21 cellular contexts compared by ENCODE assay signal in genomic region chr4:128688025-128688721, GRCh38.
DNase-seq lines count a peak whose midpoint lies in the region; FAIRE-seq and TF ChIP-seq lines count a peak whose summit lies in the region.
"Had no signal": no experiment of that assay in that cellular context is flagged by ENCODE, and none has a peak within 500 bp of the region (broad histone marks: within the 10 kb centered on the region; RNA-seq: fewer than 3 reads in every experiment).

No MANE protein-coding gene starts in this region.

- no peaks in the 10 kb centered on the region for H3K79me2 ChIP-seq in H1 (ENCODE audit: control insufficient read depth in 1 of 2, insufficient read depth in 2 of 2, low read length in 2 of 2)

- H2BK12ac ChIP-seq in H1 (ENCODE audit: low read depth, low read length) (no peak overlapping the region), mesenchymal stem cell (ENCODE audit: low read length in 2 of 2) (no peak overlapping the region)

- 78% methylated on average over 3 of the region's 3 CpGs; no CpG with 5 or more reads in 1 of the 2 experiments for WGBS in H1 (ENCODE audit: extremely low coverage in 1 of 2, insufficient coverage in 1 of 2, insufficient read length in 1 of 2, insufficient replicate concordance in 2 of 2, low coverage in 1 of 2, low lambda C conversion rate in 2 of 2, missing lambda C conversion rate in 1 of 2), 2 experiments
- 90% methylated on average over 3 of the region's 3 CpGs for WGBS in mesenchymal stem cell

- in situ Hi-C loops in Caki2 (cut with HindIII; ENCODE audit: low pct_unique_long_range_greater_than_20kb, low sequenced_read_pairs), result no loop called here

- no peak overlapping the region for H3K4me3 Mint-ChIP-seq in glutamatergic neuron (ENCODE audit: unreplicated experiment)
- H3K4me3 Mint-ChIP-seq: CD4-positive, alpha-beta memory T cell; H9 had no signal

- 0 out of 2 replicates have a peak overlapping the region, but pooled peaks have one; percentile 66 for H2BK20ac ChIP-seq in H1 (ENCODE audit: low read length)

- no peak overlapping the region; the same call in 1 of the 2 replicates for H3K18ac ChIP-seq in H1 (ENCODE audit: extremely low read depth, low read length)
- no peak overlapping the region for H3K18ac ChIP-seq in mesenchymal stem cell (ENCODE audit: low read depth in 1 of 2, low read length in 2 of 2)

- peaks cover under 1% of the 10 kb centered on the region for H3K27me3 Mint-ChIP-seq in glutamatergic neuron (ENCODE audit: unreplicated experiment)

- TF ChIP-seq CTCF in H1 (IDR thresholded peaks at IDR 0.05; ENCODE audit: control extremely low read depth in 1 of 3, insufficient read depth in 1 of 3, low read depth in 1 of 3, low read length in 3 of 3) (no peak), glutamatergic neuron (IDR thresholded peaks at IDR 0.05; ENCODE audit: partially characterized antibody, unreplicated experiment) (no peak)

- peak overlapping the region; percentile 44 for H4K91ac ChIP-seq in H1 (replicated peaks; ENCODE audit: insufficient read length, low read length)
- no peak overlapping the region for H4K91ac ChIP-seq in mesenchymal stem cell (ENCODE audit: low read length)

- peaks cover 1% of the 10 kb centered on the region for H3K9me3 Mint-ChIP-seq in glutamatergic neuron (ENCODE audit: unreplicated experiment)

- H2BK120ac ChIP-seq in H1 (replicated peaks; ENCODE audit: low read depth, low read length), result peak overlapping the region; percentile 61
- H2BK120ac ChIP-seq in mesenchymal stem cell (ENCODE audit: low read depth, low read length), result no peak overlapping the region

- H3K4me1 ChIP-seq in H1 (replicated peaks in 1 of 4; ENCODE audit: control insufficient read depth in 3 of 4, insufficient read depth in 4 of 4, low read length in 3 of 4) (peaks cover 0 to 17% (median 7%) of the 10 kb centered on the region in 4 experiments; a peak in 3 of 7 replicates), mesenchymal stem cell (ENCODE audit: control insufficient read depth, insufficient read depth, low read depth, low read length) (peaks cover 3% of the 10 kb centered on the region)
- H3K4me1 ChIP-seq: BE2C had no signal

- CTCF ChIA-PET in H1 (lab: Charles Lee; ENCODE audit: partially characterized antibody), result interaction anchor here (0.7 kb wide), 1 partner anchor 114 kb away, joined by 3 read pairs; no protein-coding TSS in a partner anchor

- no peak overlapping the region for H2AK5ac ChIP-seq in H1 (ENCODE audit: low read depth, low read length)
- no peak overlapping the region for H2AK5ac ChIP-seq in mesenchymal stem cell (ENCODE audit: low read length, severe bottlenecking)

- no peak for TF ChIP-seq EP300 in H1 (IDR thresholded peaks at IDR 0.05; ENCODE audit: borderline replicate concordance in 1 of 2, low read depth in 2 of 2, low read length in 2 of 2)

- H3K4me3 ChIP-seq in H1 (ENCODE audit: extremely low read depth in 1 of 4, insufficient read depth in 2 of 4, low read depth in 3 of 4, low read length in 4 of 4), result no peak overlapping the region
- no peak overlapping the region for H3K4me3 ChIP-seq in mesenchymal stem cell (ENCODE audit: insufficient read depth in 1 of 2, low read depth in 1 of 2, low read length in 2 of 2)
- H3K4me3 ChIP-seq: GM23248 had no signal

- no peak overlapping the region for H3K23ac ChIP-seq in H1 (ENCODE audit: insufficient read length)
- H3K23ac ChIP-seq in mesenchymal stem cell (ENCODE audit: low read length in 2 of 2), result no peak overlapping the region

- H3K4me2 ChIP-seq in H1 (ENCODE audit: insufficient read depth in 1 of 2, low read depth in 2 of 2, low read length in 2 of 2), result no peak overlapping the region
- H3K4me2 ChIP-seq in mesenchymal stem cell (ENCODE audit: low read length, poor library complexity, severe bottlenecking), result no peak overlapping the region

- POLR2A ChIA-PET in H1 (lab: Charles Lee; ENCODE audit: partially characterized antibody), result interaction anchor here (1.1 kb wide), 1 partner anchor 12 kb away, joined by 3 read pairs; no protein-coding TSS in a partner anchor

- no peak for TF ChIP-seq RAD21 in H1 (IDR thresholded peaks at IDR 0.05 in 1 of 2, conservative IDR thresholded peaks at IDR 0.05 in 1 of 2; ENCODE audit: low read depth in 2 of 2, low read length in 2 of 2)

- no peaks in the 10 kb centered on the region for H3K23me2 ChIP-seq in H1 (ENCODE audit: low read depth, low read length)

- peaks cover 1% of the 10 kb centered on the region for H3K4me1 Mint-ChIP-seq in glutamatergic neuron (ENCODE audit: low read depth, unreplicated experiment)
- H3K4me1 Mint-ChIP-seq: CD4-positive, alpha-beta memory T cell had no signal

- DNase-seq in Caki2 (ENCODE audit: low read depth), result peak; percentile 34
- DNase-seq in LoVo (ENCODE audit: low spot score), result peak; percentile 22
- DNase-seq in H1 (ENCODE audit: low read depth in 1 of 2, low spot score in 2 of 2), result no peak
- DNase-seq in mesenchymal stem cell, result no peak
- no peak for DNase-seq in T-helper 1 cell
- DNase-seq in NCI-H2107 treated with DMSO at 0.1 percent for 48 hours (lab: John Stamatoyannopoulos, UW; ENCODE audit: unreplicated experiment), result no peak
- DNase-seq in glutamatergic neuron, result no peak
- no peak for DNase-seq in stimulated activated CD4-positive, alpha-beta T cell treated with anti-CD3 and anti-CD28 coated beads, Interleukin-2, amount 100 ng/mL, for 24 hours
- DNase-seq: BE2C; CD4-positive, alpha-beta memory T cell; DMS153; DMS79 treated with DMSO at 0.1 percent for 48 hours; EL; GM23248; H9 had no signal

- H2BK15ac ChIP-seq in H1 (ENCODE audit: low read length) (no peak overlapping the region), mesenchymal stem cell (ENCODE audit: low read depth, poor library complexity, severe bottlenecking) (no peak overlapping the region)

- no peak overlapping the region for H4K5ac ChIP-seq in H1 (ENCODE audit: insufficient read length, low read depth, low read length)

- H4K20me1 ChIP-seq in H1 (replicated peaks in 1 of 2; ENCODE audit: control insufficient read depth in 1 of 2, insufficient read depth in 2 of 2, low read length in 2 of 2), result no peaks in the 10 kb centered on the region

- no peaks in the 10 kb centered on the region for H3K79me1 ChIP-seq in H1 (ENCODE audit: low read depth, low read length)
- no peaks in the 10 kb centered on the region for H3K79me1 ChIP-seq in mesenchymal stem cell (replicated peaks; ENCODE audit: low read length, poor library complexity, severe bottlenecking)

- H3K9me3 ChIP-seq in H1 (ENCODE audit: insufficient read depth in 2 of 2, low read depth in 1 of 2, low read length in 1 of 2), result peaks cover 5 to 13% of the 10 kb centered on the region in 2 experiments; a peak in 2 of 4 replicates
- peaks cover 10% of the 10 kb centered on the region for H3K9me3 ChIP-seq in mesenchymal stem cell (ENCODE audit: control insufficient read depth, low read length)
- H3K9me3 ChIP-seq: BE2C had no signal

- H2AFZ ChIP-seq in H1 (ENCODE audit: low read length) (no peak overlapping the region), mesenchymal stem cell (ENCODE audit: low read depth, low read length) (no peak overlapping the region)
- H2AFZ ChIP-seq: GM23248 had no signal

- TF ChIP-seq POLR2A in H1 (IDR thresholded peaks at IDR 0.05; ENCODE audit: control extremely low read depth in 1 of 2, low read depth in 2 of 2, low read length in 2 of 2), result no peak

- no peaks in the 10 kb centered on the region for H3K36me3 Mint-ChIP-seq in glutamatergic neuron (ENCODE audit: unreplicated experiment)
- H3K36me3 Mint-ChIP-seq: CD4-positive, alpha-beta memory T cell had no signal

- no peak overlapping the region for H3K14ac ChIP-seq in H1 (ENCODE audit: insufficient read length)
- no peak overlapping the region for H3K14ac ChIP-seq in mesenchymal stem cell (ENCODE audit: low read length in 2 of 2)

- H3K27me3 ChIP-seq in H1 (replicated peaks in 1 of 4; ENCODE audit: control insufficient read depth in 3 of 4, extremely low read depth in 1 of 4, insufficient read depth in 3 of 4, low read length in 3 of 4) (no peaks in the 10 kb centered on the region), mesenchymal stem cell (ENCODE audit: control insufficient read depth in 1 of 2, insufficient read depth in 1 of 2, low read length in 2 of 2) (no peaks in the 10 kb centered on the region)
- H3K27me3 ChIP-seq: BE2C had no signal

- H2BK5ac ChIP-seq in H1 (ENCODE audit: low read depth, low read length) (no peak overlapping the region; the same call in 1 of the 2 replicates), mesenchymal stem cell (ENCODE audit: low read depth, low read length, poor library complexity, severe bottlenecking) (no peak overlapping the region)

- H3K9ac ChIP-seq in H1 (replicated peaks in 1 of 4; ENCODE audit: extremely low read depth in 1 of 4, low read depth in 3 of 4, low read length in 3 of 4), result no peak overlapping the region
- H3K9ac ChIP-seq in mesenchymal stem cell (ENCODE audit: low read length), result no peak overlapping the region
- H3K9ac ChIP-seq: GM23248 had no signal

- H3K36me3 ChIP-seq in H1 (ENCODE audit: control insufficient read depth in 2 of 4, insufficient read depth in 4 of 4, low read length in 3 of 4) (peaks cover 0 to 6% (median 0%) of the 10 kb centered on the region in 4 experiments; a peak in 1 of 8 replicates), mesenchymal stem cell (ENCODE audit: control insufficient read depth in 1 of 2, insufficient read depth in 2 of 2, low read depth in 1 of 2, low read length in 2 of 2) (no peaks in the 10 kb centered on the region)
- H3K36me3 ChIP-seq: BE2C had no signal

- FAIRE-seq in H1 (lab: Jason Lieb, UNC), result no peak
- FAIRE-seq: A204.1, D721Med, G401.6, GM12891, HTR-8/SVneo had no signal

- H3K56ac ChIP-seq in H1 (replicated peaks; ENCODE audit: insufficient read length, low read depth, low read length), result no peak overlapping the region

- H4K8ac ChIP-seq in H1 (ENCODE audit: extremely low read depth, insufficient read depth, low read length), result no peak overlapping the region
- H4K8ac ChIP-seq in mesenchymal stem cell (ENCODE audit: low read length), result no peak overlapping the region

- H3K4ac ChIP-seq in H1 (replicated peaks; ENCODE audit: insufficient read length, low read depth, low read length) (no peak overlapping the region), mesenchymal stem cell (ENCODE audit: low read depth in 1 of 2, low read length in 2 of 2) (no peak overlapping the region)

- no peak overlapping the region for H3K27ac ChIP-seq in H1 (ENCODE audit: low read depth, low read length)
- H3K27ac ChIP-seq in mesenchymal stem cell (ENCODE audit: low read length, poor library complexity, severe bottlenecking), result peak overlapping the region; percentile 76
- H3K27ac ChIP-seq: C4-2B, GM23248 had no signal

- H3K27ac Mint-ChIP-seq in glutamatergic neuron (ENCODE audit: unreplicated experiment), result no peak overlapping the region
- H3K27ac Mint-ChIP-seq: CD4-positive, alpha-beta memory T cell had no signal

TF ChIP-seq in H1, 55 proteins besides CTCF, POLR2A, EP300 and RAD21 (continues in another document):
- TF ChIP-seq NRF1 (IDR thresholded peaks at IDR 0.05; ENCODE audit: low read depth, low read length) (no peak), SAP30 (IDR thresholded peaks at IDR 0.05; ENCODE audit: insufficient read depth, insufficient replicate concordance, low read length) (no peak), SP1 (IDR thresholded peaks at IDR 0.05; ENCODE audit: low read depth, low read length) (no peak), CREB1 (IDR thresholded peaks at IDR 0.05) (no peak), CBX8 (IDR thresholded peaks at IDR 0.05; ENCODE audit: borderline replicate concordance, low read depth, low read length) (no peak), SIRT6 (IDR thresholded peaks at IDR 0.05; ENCODE audit: low read length) (no peak)

Comparison
In these comparisons a context has a peak if more than half of its experiments do, and no peak if none do; other contexts are left out.
1. DNase-seq: peak in Caki2 (single experiment) and LoVo (single experiment); none in H1 (0 of 2), mesenchymal stem cell (single experiment), T-helper 1 cell (0 of 5), NCI-H2107 treated with DMSO at 0.1 percent for 48 hours (single experiment), glutamatergic neuron (single experiment) and stimulated activated CD4-positive, alpha-beta T cell treated with anti-CD3 and anti-CD28 coated beads, Interleukin-2, amount 100 ng/mL, for 24 hours (0 of 2).